In genomic region chr4:12446650-12447049, GRCh38 we compare ENCODE assay signal across 26 cellular contexts.
"Had no signal": no experiment of that assay in that cellular context is flagged by ENCODE, and none has a peak within 500 bp of the region (broad histone marks: within the 10 kb centered on the region; RNA-seq: fewer than 3 reads in every experiment).

No MANE protein-coding gene starts in this region.

- H3K27ac Mint-ChIP-seq: activated CD4-positive, alpha-beta memory T cell treated with anti-CD3 and anti-CD28 coated beads, Interleukin-2, amount 10 ng/mL, durations not matched to agents 7 days and 5 days; activated CD4-positive, alpha-beta T cell treated with anti-CD3 and anti-CD28 coated beads, Interleukin-2, amount 10 ng/mL, durations not matched to agents 7 days and 5 days; activated naive CD4-positive, alpha-beta T cell treated with anti-CD3 and anti-CD28 coated beads, Interleukin-2, amount 50 U/mL, for 24 hours; activated naive CD8-positive, alpha-beta T cell treated with anti-CD3 and anti-CD28 coated beads, Interleukin-2, amount 50 U/mL, for 24 hours; activated T-cell treated with anti-CD3 and anti-CD28 coated beads, Interleukin-2, amount 50 U/mL, for 24 hours; activated T-helper 17 cell treated with anti-CD3 and anti-CD28 coated beads, Interleukin-2, amount 50 U/mL, for 72 hours; natural killer cell; stimulated activated effector memory CD8-positive, alpha-beta T cell treated with anti-CD3 and anti-CD28 coated beads, Interleukin-12 subunit alpha, Interleukin-12 subunit beta, amount 100 ng/mL, for 72 hours; stimulated activated naive CD8-positive, alpha-beta T cell treated with anti-CD3 and anti-CD28 coated beads, Interleukin-15, Interleukin-2, amounts not matched to agents 100 ng/mL and 50 ng/mL, for 24 hours; WTC11 had no signal

- DNase-seq: activated CD4-positive, alpha-beta memory T cell treated with anti-CD3 and anti-CD28 coated beads, Interleukin-2, amount 10 ng/mL, durations not matched to agents 7 days and 5 days; activated CD4-positive, alpha-beta T cell treated with anti-CD3 and anti-CD28 coated beads for 1 hour; activated CD4-positive, alpha-beta T cell treated with anti-CD3 and anti-CD28 coated beads, Interleukin-2, amount 10 ng/mL, durations not matched to agents 7 days and 5 days; activated CD8-positive, alpha-beta memory T cell treated with anti-CD3 and anti-CD28 coated beads, Interleukin-2, amount 50 U/mL, for 48 hours; activated gamma-delta T cell treated with Interleukin-2 at 50 U/mL for 16 hours; activated naive CD8-positive, alpha-beta T cell treated with anti-CD3 and anti-CD28 coated beads, Interleukin-2, amount 50 U/mL, for 24 hours; activated T-cell treated with anti-CD3 and anti-CD28 coated beads, Interleukin-2, amount 50 U/mL, for 24 hours; amygdala; effector CD8-positive, alpha-beta T cell; heart right ventricle; kidney glomerular epithelial cell; natural killer cell; occipital lobe; psoas muscle; right lobe of liver; stimulated activated CD4-positive, alpha-beta T cell treated with anti-CD3 and anti-CD28 coated beads, Interleukin-12 subunit alpha, Interleukin-12 subunit beta, amount 100 ng/mL, for 4 hours; stimulated activated CD4-positive, alpha-beta T cell treated with anti-CD3 and anti-CD28 coated beads, Interleukin-4, amount 100 ng/mL, for 24 hours; T-helper 2 cell; upper lobe of left lung had no signal

- H3K79me2 ChIP-seq: parathyroid adenoma had no signal

- H2AFZ ChIP-seq: parathyroid adenoma had no signal

- H3K4me1 ChIP-seq: parathyroid adenoma, psoas muscle, right lobe of liver, upper lobe of left lung, vagina had no signal

- H3K36me3 Mint-ChIP-seq: activated naive CD4-positive, alpha-beta T cell treated with anti-CD3 and anti-CD28 coated beads, Interleukin-2, amount 50 U/mL, for 24 hours; natural killer cell; stimulated activated effector memory CD8-positive, alpha-beta T cell treated with anti-CD3 and anti-CD28 coated beads, Interleukin-12 subunit alpha, Interleukin-12 subunit beta, amount 100 ng/mL, for 72 hours had no signal

- H3K36me3 ChIP-seq: heart right ventricle, right lobe of liver, upper lobe of left lung, vagina had no signal

- H3K27me3 Mint-ChIP-seq: activated CD4-positive, alpha-beta memory T cell treated with anti-CD3 and anti-CD28 coated beads, Interleukin-2, amount 10 ng/mL, durations not matched to agents 7 days and 5 days; activated CD4-positive, alpha-beta T cell treated with anti-CD3 and anti-CD28 coated beads, Interleukin-2, amount 10 ng/mL, durations not matched to agents 7 days and 5 days; activated naive CD4-positive, alpha-beta T cell treated with anti-CD3 and anti-CD28 coated beads, Interleukin-2, amount 50 U/mL, for 24 hours; activated naive CD8-positive, alpha-beta T cell treated with anti-CD3 and anti-CD28 coated beads, Interleukin-2, amount 50 U/mL, for 24 hours; activated T-cell treated with anti-CD3 and anti-CD28 coated beads, Interleukin-2, amount 50 U/mL, for 24 hours; activated T-helper 17 cell treated with anti-CD3 and anti-CD28 coated beads, Interleukin-2, amount 50 U/mL, for 72 hours; stimulated activated naive CD8-positive, alpha-beta T cell treated with anti-CD3 and anti-CD28 coated beads, Interleukin-15, Interleukin-2, amounts not matched to agents 100 ng/mL and 50 ng/mL, for 24 hours had no signal

- H3K27me3 ChIP-seq: heart right ventricle, right lobe of liver, upper lobe of left lung, vagina had no signal

- H3K4me1 Mint-ChIP-seq: activated CD4-positive, alpha-beta memory T cell treated with anti-CD3 and anti-CD28 coated beads, Interleukin-2, amount 10 ng/mL, durations not matched to agents 7 days and 5 days; activated CD4-positive, alpha-beta T cell treated with anti-CD3 and anti-CD28 coated beads, Interleukin-2, amount 10 ng/mL, durations not matched to agents 7 days and 5 days; activated naive CD4-positive, alpha-beta T cell treated with anti-CD3 and anti-CD28 coated beads, Interleukin-2, amount 50 U/mL, for 24 hours; activated naive CD8-positive, alpha-beta T cell treated with anti-CD3 and anti-CD28 coated beads, Interleukin-2, amount 50 U/mL, for 24 hours; activated T-helper 17 cell treated with anti-CD3 and anti-CD28 coated beads, Interleukin-2, amount 50 U/mL, for 72 hours; natural killer cell; stimulated activated effector memory CD8-positive, alpha-beta T cell treated with anti-CD3 and anti-CD28 coated beads, Interleukin-12 subunit alpha, Interleukin-12 subunit beta, amount 100 ng/mL, for 72 hours had no signal

- H3K9ac ChIP-seq: parathyroid adenoma had no signal

- H3K9me3 ChIP-seq: psoas muscle, right lobe of liver, vagina had no signal

- H3K4me3 Mint-ChIP-seq: activated CD4-positive, alpha-beta memory T cell treated with anti-CD3 and anti-CD28 coated beads, Interleukin-2, amount 10 ng/mL, durations not matched to agents 7 days and 5 days; activated CD4-positive, alpha-beta T cell treated with anti-CD3 and anti-CD28 coated beads, Interleukin-2, amount 10 ng/mL, durations not matched to agents 7 days and 5 days; activated naive CD4-positive, alpha-beta T cell treated with anti-CD3 and anti-CD28 coated beads, Interleukin-2, amount 50 U/mL, for 24 hours; activated naive CD8-positive, alpha-beta T cell treated with anti-CD3 and anti-CD28 coated beads, Interleukin-2, amount 50 U/mL, for 24 hours; activated T-cell treated with anti-CD3 and anti-CD28 coated beads, Interleukin-2, amount 50 U/mL, for 24 hours; activated T-helper 17 cell treated with anti-CD3 and anti-CD28 coated beads, Interleukin-2, amount 50 U/mL, for 72 hours; natural killer cell; stimulated activated effector memory CD8-positive, alpha-beta T cell treated with anti-CD3 and anti-CD28 coated beads, Interleukin-12 subunit alpha, Interleukin-12 subunit beta, amount 100 ng/mL, for 72 hours; stimulated activated naive CD8-positive, alpha-beta T cell treated with anti-CD3 and anti-CD28 coated beads, Interleukin-15, Interleukin-2, amounts not matched to agents 100 ng/mL and 50 ng/mL, for 24 hours; WTC11 had no signal

- H3K27ac ChIP-seq: parathyroid adenoma, psoas muscle, right lobe of liver, upper lobe of left lung, vagina had no signal

- H3K4me3 ChIP-seq: heart right ventricle, psoas muscle, right lobe of liver, upper lobe of left lung, vagina had no signal
